Comparison of ENCODE assay signal across 13 cellular contexts in genomic region chr10:43393606-43394360, GRCh38. TPM values are rescaled to one million over a fixed set of nuclear protein-coding genes. Genes with fewer than 3 reads are reported as not detected.
DNase-seq lines count a peak whose midpoint lies in the region; ATAC-seq, FAIRE-seq and TF ChIP-seq lines count a peak whose summit lies in the region.
"Had no signal": no experiment of that assay in that cellular context is flagged by ENCODE, and none has a peak within 500 bp of the region (broad histone marks: within the 10 kb centered on the region; RNA-seq: fewer than 3 reads in every experiment).

No MANE protein-coding gene starts in this region.

- H3K27me3 ChIP-seq in DND-41 (ENCODE audit: insufficient read depth, low read length, poor library complexity), result no peaks in the 10 kb centered on the region
- H3K27me3 ChIP-seq in Panc1 (ENCODE audit: control insufficient read depth, insufficient read depth, low read length), result no peaks in the 10 kb centered on the region
- H3K27me3 ChIP-seq in endodermal cell (ENCODE audit: control insufficient read depth, insufficient read depth, low read length, poor library complexity, severe bottlenecking), result no peaks in the 10 kb centered on the region
- H3K27me3 ChIP-seq in uterus, result no peaks in the 10 kb centered on the region
- no peaks in the 10 kb centered on the region for H3K27me3 ChIP-seq in small intestine (ENCODE audit: control insufficient read depth in 2 of 2, insufficient read depth in 2 of 2, low read length in 2 of 2)

- no peak for TF ChIP-seq CTCF in 22Rv1 (IDR thresholded peaks at IDR 0.05)
- no peak for TF ChIP-seq CTCF in DND-41 (IDR thresholded peaks at IDR 0.05; ENCODE audit: borderline replicate concordance, extremely low read depth, low read length, poor library complexity, severe bottlenecking)
- no peak for TF ChIP-seq CTCF in Panc1 (IDR thresholded peaks at IDR 0.05)
- no peak for TF ChIP-seq CTCF in endodermal cell (conservative IDR thresholded peaks at IDR 0.05)
- TF ChIP-seq CTCF in mucosa of descending colon (IDR thresholded peaks at IDR 0.05), result no peak
- TF ChIP-seq CTCF in uterus (IDR thresholded peaks at IDR 0.05), result no peak

- no peaks in the 10 kb centered on the region for H3K27me3 Mint-ChIP-seq in endodermal cell (ENCODE audit: insufficient read depth)

- H3K4me3 ChIP-seq in DND-41 (ENCODE audit: low read depth in 1 of 2, low read length in 2 of 2) (no peak overlapping the region), Panc1 (ENCODE audit: low read depth in 2 of 2, low read length in 2 of 2) (peak overlapping the region in 1 of 2 experiments; percentile 84; a peak in 3 of 4 replicates), endodermal cell (ENCODE audit: low read length) (peak overlapping the region; percentile 100), mucosa of descending colon (no peak overlapping the region), uterus (no peak overlapping the region), small intestine (ENCODE audit: low read depth in 1 of 2, low read length in 2 of 2) (no peak overlapping the region)

- peaks cover 99% of the 10 kb centered on the region for H3K79me2 ChIP-seq in DND-41 (ENCODE audit: insufficient read depth, low read length)

- peak overlapping the region; percentile 98 for H3K4me3 Mint-ChIP-seq in endodermal cell

- peaks cover 68% of the 10 kb centered on the region for H3K36me3 Mint-ChIP-seq in endodermal cell (ENCODE audit: low read depth)

- no peak overlapping the region for H2AFZ ChIP-seq in DND-41 (ENCODE audit: low read depth, low read length)

- H3K36me3 ChIP-seq in DND-41 (ENCODE audit: insufficient read depth, low read length) (peaks cover 82% of the 10 kb centered on the region), Panc1 (ENCODE audit: control insufficient read depth, insufficient read depth, low read length) (peaks cover 50% of the 10 kb centered on the region), endodermal cell (ENCODE audit: control insufficient read depth, insufficient read depth, low read length) (peaks cover 71% of the 10 kb centered on the region), mucosa of descending colon (ENCODE audit: low read depth) (peaks cover 9% of the 10 kb centered on the region), uterus (no peaks in the 10 kb centered on the region), small intestine (ENCODE audit: control insufficient read depth in 2 of 2, insufficient read depth in 2 of 2, low read length in 2 of 2) (peaks cover 25 to 26% of the 10 kb centered on the region in 2 donors)

- in situ Hi-C loops in Panc1 (cut with HindIII; ENCODE audit: low pct_unique_long_range_greater_than_20kb, low sequenced_read_pairs), result no loop called here

- CTCF ChIA-PET in Panc1 (lab: Charles Lee), result no interaction called here

- no peak for FAIRE-seq in small intestine (lab: Jason Lieb, UNC)

- H3K27ac ChIP-seq in 22Rv1 (peak overlapping the region; percentile 95), DND-41 (ENCODE audit: low read length) (peak overlapping the region; percentile 91), Panc1 (ENCODE audit: low read length) (peak overlapping the region; percentile 96), endodermal cell (ENCODE audit: low read depth, low read length) (no peak overlapping the region), uterus (no peak overlapping the region), small intestine (ENCODE audit: low read depth in 1 of 2, low read length in 1 of 2) (peak overlapping the region in 1 of 2 donors; percentile 37)

- no peaks in the 10 kb centered on the region for H3K9me3 ChIP-seq in DND-41 (ENCODE audit: insufficient read depth, low read length, severe bottlenecking)
- H3K9me3 ChIP-seq in Panc1 (ENCODE audit: control insufficient read depth, insufficient read depth, low read depth, low read length), result no peaks in the 10 kb centered on the region
- H3K9me3 ChIP-seq in endodermal cell (ENCODE audit: control insufficient read depth, low read length), result no peaks in the 10 kb centered on the region
- H3K9me3 ChIP-seq in mucosa of descending colon, result no peaks in the 10 kb centered on the region
- H3K9me3 ChIP-seq in uterus, result no peaks in the 10 kb centered on the region
- H3K9me3 ChIP-seq in small intestine (ENCODE audit: control insufficient read depth, low read depth), result no peaks in the 10 kb centered on the region

- 96 to 100% methylated on average over 3 of the region's 3 CpGs for WGBS in endodermal cell (ENCODE audit: insufficient coverage in 1 of 2, insufficient read length in 1 of 2), 2 experiments
- 83 to 91% (median 84%) methylated on average over 3 of the region's 3 CpGs for WGBS in small intestine, 3 donors

- H3K27ac Mint-ChIP-seq in endodermal cell, result peak overlapping the region; percentile 26

- H3K4me1 ChIP-seq in DND-41 (ENCODE audit: insufficient read depth, low read length) (peaks cover 63% of the 10 kb centered on the region), Panc1 (ENCODE audit: control insufficient read depth, insufficient read depth, low read length) (peaks cover 27% of the 10 kb centered on the region), endodermal cell (ENCODE audit: control insufficient read depth, insufficient read depth, low read length) (peaks cover 16% of the 10 kb centered on the region), mucosa of descending colon (ENCODE audit: low read depth) (peaks cover 19% of the 10 kb centered on the region), uterus (peaks cover 9 to 10% of the 10 kb centered on the region in 2 donors), small intestine (ENCODE audit: control insufficient read depth in 2 of 2, insufficient read depth in 1 of 2, low read depth in 1 of 2, low read length in 1 of 2) (peaks cover 5 to 17% of the 10 kb centered on the region in 2 donors)

- TF ChIP-seq POLR2A in uterus (IDR thresholded peaks at IDR 0.05), result no peak

- ATAC-seq in DND-41 (ENCODE audit: insufficient read depth, low read depth), result no peak
- no peak for ATAC-seq in Panc1
- no peak for ATAC-seq in mucosa of descending colon

- POLR2A ChIA-PET in Panc1 (lab: Charles Lee), result interaction anchor here (0.6 to 0.7 kb wide), 3 partner anchors 9 to 38 kb away, joined by 3 to 7 read pairs (median 4); no protein-coding TSS in a partner anchor

- peak overlapping the region; percentile 82 for H3K4me2 ChIP-seq in DND-41 (ENCODE audit: insufficient read depth, low read length)

- peaks cover 80% of the 10 kb centered on the region for H4K20me1 ChIP-seq in DND-41 (ENCODE audit: insufficient read depth, low read length)

- DNase-seq in DND-41 (no peak), Panc1 (ENCODE audit: low read depth, low spot score) (no peak), endodermal cell (no peak), GM19238 (ENCODE audit: insufficient read length, low spot score) (no peak), mucosa of descending colon (no peak), uterus (no peak), small intestine (no peak)
- DNase-seq: KG1, NCI-H345, SW 1271 had no signal

- H3K9me3 Mint-ChIP-seq in endodermal cell, result no peaks in the 10 kb centered on the region

- H3K9ac ChIP-seq in DND-41 (ENCODE audit: low read depth, low read length) (peak overlapping the region; percentile 98), endodermal cell (ENCODE audit: extremely low read depth, low read length, poor library complexity, severe bottlenecking) (no peak overlapping the region)

- H3K4me1 Mint-ChIP-seq in endodermal cell, result peaks cover 53% of the 10 kb centered on the region

- TSS peak; percentile 36 for BruUV-seq in Panc1 (replicated peaks; lab: Mats Ljungman, UMichigan)

- intact Hi-C loops in Panc1 (cut with micrococcal nuclease; ENCODE audit: unreplicated experiment) (no loop called here), mucosa of descending colon (cut with DNase I, micrococcal nuclease) (no loop called here), uterus (cut with DNase I; ENCODE audit: low total_unique reads) (no loop called here)

RNA-seq across cellular contexts. Expression of gene HNRNPF, which starts 15.2 kb away (rescaled TPM):
- total RNA-seq in Panc1 (2021; ENCODE audit: unreplicated experiment), result 466 TPM
- polyA plus RNA-seq in Panc1 (2012; ENCODE audit: insufficient read length), result 374 TPM
- 100 to 1,000 TPM; 283 to 299 TPM for total RNA-seq in endodermal cell
- polyA plus RNA-seq in endodermal cell (2013, experiment 1 of 2), result 222 TPM
- 193 TPM for polyA plus RNA-seq in endodermal cell (2013, experiment 2 of 2)
- 100 to 1,000 TPM; 212 to 229 (median 227) TPM for total RNA-seq in mucosa of descending colon
- total RNA-seq in uterus, result 100 to 1,000 TPM in 2 of 4 donors, 10 to 100 TPM in 2; 86.2 to 211 (median 142) TPM
- 100 to 1,000 TPM; 138 to 194 (median 158) TPM for polyA plus RNA-seq in small intestine

RNA-seq across cellular contexts. Expression of gene FXYD4, which starts 22.3 kb away (rescaled TPM):
- total RNA-seq in Panc1 (2021; ENCODE audit: unreplicated experiment) (not detected), endodermal cell (under 1 TPM in 1 of 2 donors, not detected in 1; 0.97 TPM), mucosa of descending colon (not detected), uterus (not detected)
- not detected for polyA plus RNA-seq in Panc1 (2012; ENCODE audit: insufficient read length)
- not detected for polyA plus RNA-seq in endodermal cell (2013, experiment 1 of 2)
- polyA plus RNA-seq in endodermal cell (2013, experiment 2 of 2), result not detected
- under 1 TPM in 1 of 3 donors, not detected in 2; 0.10 TPM for polyA plus RNA-seq in small intestine
- total RNA-seq: fibroblast of villous mesenchyme, lower leg skin had no signal

RNA-seq across cellular contexts. Expression of gene ZNF487, which starts 43.1 kb away (rescaled TPM):
- total RNA-seq in Panc1 (2021; ENCODE audit: unreplicated experiment), result 7.6 TPM
- polyA plus RNA-seq in Panc1 (2012; ENCODE audit: insufficient read length), result 6.6 TPM
- 1 to 10 TPM; 3.8 to 6.6 TPM for total RNA-seq in endodermal cell
- 3.8 TPM for polyA plus RNA-seq in endodermal cell (2013, experiment 1 of 2)
- 5.3 TPM for polyA plus RNA-seq in endodermal cell (2013, experiment 2 of 2)
- total RNA-seq in mucosa of descending colon, result 1 to 10 TPM; 4.2 to 7.6 (median 7.5) TPM
- total RNA-seq in uterus, result 10 to 100 TPM; 15.0 to 22.8 (median 17.8) TPM
- 10 to 100 TPM in 2 of 3 donors, 1 to 10 TPM in 1; 5.0 to 17.4 (median 11.3) TPM for polyA plus RNA-seq in small intestine

Comparison
In these comparisons a context has a peak if more than half of its experiments do, and no peak if none do; other contexts are left out.
1. H3K27ac ChIP-seq: peak in 22Rv1 (single experiment), DND-41 (single experiment) and Panc1 (single experiment); none in endodermal cell (single experiment) and uterus (0 of 2).